Comparison of ENCODE assay signal across 1 cellular context in genomic region chr17:61235001-61235820, GRCh38.
TF ChIP-seq lines count a peak whose summit lies in the region.

No MANE protein-coding gene starts in this region.

TF ChIP-seq in A549, 52 proteins besides CTCF, POLR2A, EP300 and RAD21 (continued from another document):
- TF ChIP-seq NPAS2 (CRISPR knock-in tag; IDR thresholded peaks at IDR 0.05; ENCODE audit: borderline replicate concordance) (no peak), ESRRA (IDR thresholded peaks at IDR 0.05; ENCODE audit: borderline replicate concordance, low read length) (no peak), MAZ (IDR thresholded peaks at IDR 0.05; ENCODE audit: borderline replicate concordance, low read depth, low read length) (no peak), RARB (CRISPR knock-in tag; IDR thresholded peaks at IDR 0.05) (no peak), JUN (IDR thresholded peaks at IDR 0.05) (no peak), CHD4 (IDR thresholded peaks at IDR 0.05; ENCODE audit: borderline replicate concordance) (no peak)
- TF ChIP-seq, protein P1, sequence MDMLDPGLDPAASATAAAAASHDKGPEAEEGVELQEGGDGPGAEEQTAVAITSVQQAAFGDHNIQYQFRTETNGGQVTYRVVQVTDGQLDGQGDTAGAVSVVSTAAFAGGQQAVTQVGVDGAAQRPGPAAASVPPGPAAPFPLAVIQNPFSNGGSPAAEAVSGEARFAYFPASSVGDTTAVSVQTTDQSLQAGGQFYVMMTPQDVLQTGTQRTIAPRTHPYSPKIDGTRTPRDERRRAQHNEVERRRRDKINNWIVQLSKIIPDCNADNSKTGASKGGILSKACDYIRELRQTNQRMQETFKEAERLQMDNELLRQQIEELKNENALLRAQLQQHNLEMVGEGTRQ (IDR thresholded peaks at IDR 0.05) = no peak
